Comparison of ENCODE assay signal across 11 cellular contexts in genomic region chr5:8993031-8993430, GRCh38.
DNase-seq lines count a peak whose midpoint lies in the region; ATAC-seq and TF ChIP-seq lines count a peak whose summit lies in the region.
"Had no signal": no experiment of that assay in that cellular context is flagged by ENCODE, and none has a peak within 500 bp of the region (broad histone marks: within the 10 kb centered on the region; RNA-seq: fewer than 3 reads in every experiment).

No MANE protein-coding gene starts in this region.

- H3K9me3 ChIP-seq in Panc1 (ENCODE audit: control insufficient read depth, insufficient read depth, low read depth, low read length) (no peaks in the 10 kb centered on the region; the same call in 1 of the 2 replicates), hepatocyte (ENCODE audit: low read depth) (no peaks in the 10 kb centered on the region)
- H3K9me3 ChIP-seq: esophagus muscularis mucosa had no signal

- no peaks in the 10 kb centered on the region for H4K20me1 ChIP-seq in hepatocyte (ENCODE audit: insufficient read depth, poor library complexity, severe bottlenecking)

- H3K27me3 ChIP-seq in Panc1 (ENCODE audit: control insufficient read depth, insufficient read depth, low read length): no peaks in the 10 kb centered on the region
- H3K27me3 ChIP-seq in hepatocyte: no peaks in the 10 kb centered on the region
- H3K27me3 ChIP-seq: esophagus muscularis mucosa had no signal

- CTCF ChIA-PET in Panc1 (lab: Charles Lee): no interaction called here

- peak; percentile 59 for ATAC-seq in GM21360 (IDR thresholded peaks at IDR 0.05; ENCODE audit: unreplicated experiment)
- no peak for ATAC-seq in Panc1

- H3K4me3 ChIP-seq in AG10803 (ENCODE audit: low read length) (no peak overlapping the region), Panc1 (ENCODE audit: low read depth in 2 of 2, low read length in 2 of 2) (no peak overlapping the region), hepatocyte (no peak overlapping the region)
- H3K4me3 ChIP-seq: esophagus muscularis mucosa had no signal

- no peaks in the 10 kb centered on the region for H3K9me2 ChIP-seq in hepatocyte (replicated peaks; ENCODE audit: insufficient read depth)

- intact Hi-C loops in Panc1 (cut with micrococcal nuclease; ENCODE audit: unreplicated experiment): no loop called here

- TF ChIP-seq CTCF in AG10803 (conservative IDR thresholded peaks at IDR 0.05; ENCODE audit: low read length) (peak; percentile 45), Panc1 (IDR thresholded peaks at IDR 0.05) (peak; percentile 17; the same call in 1 of the 2 replicates), hepatocyte (IDR thresholded peaks at IDR 0.05; ENCODE audit: poor library complexity) (peak; percentile 38)

- H3K36me3 ChIP-seq in Panc1 (ENCODE audit: control insufficient read depth, insufficient read depth, low read length) (no peaks in the 10 kb centered on the region), hepatocyte (replicated peaks; ENCODE audit: insufficient read depth, low read depth) (no peaks in the 10 kb centered on the region)
- H3K36me3 ChIP-seq: esophagus muscularis mucosa had no signal

- H3K27ac ChIP-seq in Panc1 (ENCODE audit: low read length): no peak overlapping the region
- H3K27ac ChIP-seq in hepatocyte: no peak overlapping the region
- H3K27ac ChIP-seq: esophagus muscularis mucosa had no signal

- no peak overlapping the region for H2AFZ ChIP-seq in hepatocyte

- DNase-seq in AG10803 (ENCODE audit: low read depth): no peak
- DNase-seq in Panc1 (ENCODE audit: low read depth, low spot score): no peak
- DNase-seq in hepatocyte (ENCODE audit: low spot score): peak; percentile 30
- no peak for DNase-seq in HUDEP-2 (lab: John Stamatoyannopoulos, UW; ENCODE audit: unreplicated experiment in 76 of 76)
- no peak for DNase-seq in UCSD-AML1 (lab: John Stamatoyannopoulos, UW; ENCODE audit: unreplicated experiment)
- no peak for DNase-seq in stimulated activated naive CD4-positive, alpha-beta T cell treated with Interleukin-2 at 50 U/mL for 16 hours (lab: John Stamatoyannopoulos, UW)
- no peak for DNase-seq in activated gamma-delta T cell treated with Interleukin-2 at 50 U/mL for 16 hours
- DNase-seq: GOT3, naive B cell had no signal

- H3K4me2 ChIP-seq in hepatocyte: no peak overlapping the region

- in situ Hi-C loops in Panc1 (cut with HindIII; ENCODE audit: low pct_unique_long_range_greater_than_20kb, low sequenced_read_pairs): no loop called here

- H3K79me2 ChIP-seq in hepatocyte: no peaks in the 10 kb centered on the region

- POLR2A ChIA-PET in Panc1 (lab: Charles Lee): no interaction called here

- H3K4me1 ChIP-seq in Panc1 (ENCODE audit: control insufficient read depth, insufficient read depth, low read length) (no peaks in the 10 kb centered on the region), hepatocyte (ENCODE audit: insufficient read depth) (no peaks in the 10 kb centered on the region)
- H3K4me1 ChIP-seq: esophagus muscularis mucosa had no signal

- BruUV-seq in Panc1 (replicated peaks; lab: Mats Ljungman, UMichigan): no TSS peak
